7 cellular contexts compared by ENCODE assay signal in genomic region chr17:6070280-6070894, GRCh38. TPM values are rescaled to one million over a fixed set of nuclear protein-coding genes. Genes with fewer than 3 reads are reported as not detected.
DNase-seq lines count a peak whose midpoint lies in the region; ATAC-seq and TF ChIP-seq lines count a peak whose summit lies in the region.

Gene WSCD1 (plus strand): TSS chr17:6070379. CDS start chr17:6080659, 10,280 bp downstream.

- H3K4me1 Mint-ChIP-seq in natural killer cell treated with Interleukin-12 subunit alpha and Interleukin-12 subunit beta and Interleukin-15 and Interleukin-18, amount 100 ng/mL, for 72 hours (ENCODE audit: low read depth in 2 of 2) = peaks cover 13% of the 10 kb centered on the region in 2 donors

- no peak within 1 kb of the TSS for H3K27ac ChIP-seq in RWPE2 (ENCODE audit: poor library complexity, severe bottlenecking)
- H3K27ac ChIP-seq in esophagus squamous epithelium = peak within 1 kb of the TSS in 1 of 4 donors; percentile 28

- peaks cover 30 to 32% of the 10 kb centered on the region in 2 donors for H3K27me3 Mint-ChIP-seq in natural killer cell treated with Interleukin-12 subunit alpha and Interleukin-12 subunit beta and Interleukin-15 and Interleukin-18, amount 100 ng/mL, for 72 hours

- TF ChIP-seq CTCF in GM20000 (IDR thresholded peaks at IDR 0.05; ENCODE audit: extremely low read depth, missing control alignments) = no peak
- no peak for TF ChIP-seq CTCF in RWPE2 (IDR thresholded peaks at IDR 0.05; ENCODE audit: poor library complexity, severe bottlenecking)
- TF ChIP-seq CTCF in esophagus squamous epithelium (IDR thresholded peaks at IDR 0.05) = no peak

- H3K27me3 ChIP-seq in RWPE2 (ENCODE audit: insufficient read depth, poor library complexity, severe bottlenecking) (peaks cover 49% of the 10 kb centered on the region), esophagus squamous epithelium (peaks cover 0 to 97% (median 6%) of the 10 kb centered on the region in 4 donors)

- no peaks in the 10 kb centered on the region for H3K9me3 ChIP-seq in RWPE2 (ENCODE audit: severe bottlenecking)
- no peaks in the 10 kb centered on the region for H3K9me3 ChIP-seq in esophagus squamous epithelium

- DNase-seq in GM20000 (ENCODE audit: low spot score) (peak; percentile 69), RWPE2 (ENCODE audit: low spot score) (no peak), esophagus squamous epithelium (lab: John Stamatoyannopoulos, UW) (no peak), NCI-H774 (lab: John Stamatoyannopoulos, UW) (no peak), mesenteric fat pad (ENCODE audit: low spot score) (no peak), NCI-H2029 (lab: John Stamatoyannopoulos, UW) (no peak)
- DNase-seq in natural killer cell treated with Interleukin-12 subunit alpha and Interleukin-12 subunit beta and Interleukin-15 and Interleukin-18, amount 100 ng/mL, for 72 hours (ENCODE audit: low spot score) = no peak

- peak within 1 kb of the TSS in 1 of 2 donors; percentile 9 for H3K27ac Mint-ChIP-seq in natural killer cell treated with Interleukin-12 subunit alpha and Interleukin-12 subunit beta and Interleukin-15 and Interleukin-18, amount 100 ng/mL, for 72 hours

- peak within 1 kb of the TSS; percentile 87 for H3K4me3 Mint-ChIP-seq in natural killer cell treated with Interleukin-12 subunit alpha and Interleukin-12 subunit beta and Interleukin-15 and Interleukin-18, amount 100 ng/mL, for 72 hours

- H3K36me3 Mint-ChIP-seq in natural killer cell treated with Interleukin-12 subunit alpha and Interleukin-12 subunit beta and Interleukin-15 and Interleukin-18, amount 100 ng/mL, for 72 hours = peaks cover 8% of the 10 kb centered on the region

- no CpG with 5 or more reads among the region's 94 CpGs for WGBS in esophagus squamous epithelium, 2 donors

- intact Hi-C loops in esophagus squamous epithelium (cut with DNase I) = no loop called here

- no peaks in the 10 kb centered on the region for H3K36me3 ChIP-seq in RWPE2 (ENCODE audit: low read depth)
- H3K36me3 ChIP-seq in esophagus squamous epithelium = no peaks in the 10 kb centered on the region

- TF ChIP-seq POLR2A in esophagus squamous epithelium (IDR thresholded peaks at IDR 0.05) = no peak

- H3K9me3 Mint-ChIP-seq in natural killer cell treated with Interleukin-12 subunit alpha and Interleukin-12 subunit beta and Interleukin-15 and Interleukin-18, amount 100 ng/mL, for 72 hours = no peaks in the 10 kb centered on the region

- H3K4me1 ChIP-seq in RWPE2 (ENCODE audit: insufficient read depth, poor library complexity, severe bottlenecking) = no peaks in the 10 kb centered on the region
- H3K4me1 ChIP-seq in esophagus squamous epithelium = peaks cover 5 to 25% (median 6%) of the 10 kb centered on the region in 3 donors

- H3K4me3 ChIP-seq in RWPE2 (ENCODE audit: severe bottlenecking) (peak within 1 kb of the TSS; percentile 44), esophagus squamous epithelium (peak within 1 kb of the TSS; percentile 33 to 72 (median 50))

- no peak for ATAC-seq in RWPE2 (ENCODE audit: low read depth)
- peak; percentile 43 to 71 for ATAC-seq in natural killer cell treated with Interleukin-12 subunit alpha and Interleukin-12 subunit beta and Interleukin-15 and Interleukin-18, amount 100 ng/mL, for 72 hours

RNA-seq across cellular contexts. Expression of gene WSCD1, which starts in this region (rescaled TPM):
- total RNA-seq in esophagus squamous epithelium (1 to 10 TPM in 2 of 4 donors, under 1 TPM in 1, not detected in 1; 0.22 to 1.6 (median 1.5) TPM), mesenteric fat pad (3.9 TPM)
- total RNA-seq in natural killer cell treated with Interleukin-12 subunit alpha and Interleukin-12 subunit beta and Interleukin-15 and Interleukin-18, amount 100 ng/mL, for 72 hours = 1 to 10 TPM in 1 of 2 donors, under 1 TPM in 1; 0.86 to 2.2 TPM
